In the genomic region with DNA sequence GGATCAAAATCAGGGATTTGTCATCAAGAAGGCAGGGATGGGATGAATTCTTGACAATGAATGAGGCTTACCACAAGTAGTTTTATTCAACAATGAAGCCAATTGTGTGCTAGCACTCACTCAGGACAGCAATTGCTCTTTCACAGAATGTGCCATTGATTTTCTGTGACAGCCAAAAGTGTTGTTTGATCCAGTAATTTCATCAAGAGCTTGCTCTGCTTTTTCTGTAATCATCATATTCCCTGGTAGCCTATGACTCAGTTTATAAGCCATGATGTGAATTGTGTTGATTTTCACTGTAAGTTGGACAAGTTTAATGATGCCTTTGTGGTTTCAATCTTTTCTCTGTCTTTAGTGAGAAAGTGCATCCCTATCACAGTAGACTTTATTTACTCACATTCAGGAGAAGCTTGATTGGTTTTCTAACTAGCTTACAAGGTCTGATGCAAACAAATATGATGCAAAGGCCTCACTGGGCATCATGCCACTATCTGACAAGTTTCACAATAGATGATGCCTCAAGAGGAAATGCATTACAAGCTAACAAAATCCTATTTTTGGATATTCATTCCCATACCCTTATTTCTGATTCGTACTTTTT, we compare ENCODE assay signal across 7 cellular contexts. TPM values are rescaled to one million over a fixed set of nuclear protein-coding genes. Genes with fewer than 3 reads are reported as not detected.
DNase-seq lines count a peak whose midpoint lies in the region; ATAC-seq and TF ChIP-seq lines count a peak whose summit lies in the region.
"Had no signal": no experiment of that assay in that cellular context is flagged by ENCODE, and none has a peak within 500 bp of the region (broad histone marks: within the 10 kb centered on the region; RNA-seq: fewer than 3 reads in every experiment).

No MANE protein-coding gene starts in this region.

- no peak for TF ChIP-seq CTCF in right atrium auricular region (IDR thresholded peaks at IDR 0.05)

- H3K27me3 ChIP-seq in ACC112 (ENCODE audit: insufficient read depth, low read length) (no peaks in the 10 kb centered on the region), right atrium auricular region (no peaks in the 10 kb centered on the region)

- peaks cover 25% of the 10 kb centered on the region for H3K4me1 ChIP-seq in ACC112 (ENCODE audit: control insufficient read depth, insufficient read depth, low read length, unreplicated experiment)
- H3K4me1 ChIP-seq in right atrium auricular region = peaks cover 0 to 21% of the 10 kb centered on the region in 2 donors

- H3K9me3 ChIP-seq in right atrium auricular region = no peaks in the 10 kb centered on the region

- no peaks in the 10 kb centered on the region for H3K36me3 ChIP-seq in ACC112 (ENCODE audit: insufficient read depth, low read length)
- H3K36me3 ChIP-seq in right atrium auricular region = no peaks in the 10 kb centered on the region

- ATAC-seq in HG03045 (IDR thresholded peaks at IDR 0.05; ENCODE audit: unreplicated experiment) (no peak), GM21515 (IDR thresholded peaks at IDR 0.05; ENCODE audit: unreplicated experiment) (no peak)

- DNase-seq in OCI-M1 (lab: John Stamatoyannopoulos, UW) (peak; percentile 54), right atrium auricular region (ENCODE audit: low spot score) (peak; percentile 94), NCI-H1417 (lab: John Stamatoyannopoulos, UW) (no peak)

- H3K4me3 ChIP-seq in ACC112 (ENCODE audit: low read depth, low read length) = peak overlapping the region; percentile 10; the same call in 1 of the 2 replicates
- H3K4me3 ChIP-seq in right atrium auricular region = no peak overlapping the region
- H3K4me3 ChIP-seq: SK-N-MC had no signal

- no peaks in the 10 kb centered on the region for H3K79me2 ChIP-seq in ACC112 (ENCODE audit: control insufficient read depth, insufficient read depth, low read length, unreplicated experiment)

- H3K27ac ChIP-seq in ACC112 (ENCODE audit: low read depth, low read length) (peak overlapping the region; percentile 85), right atrium auricular region (peak overlapping the region; percentile 4 to 23)
- H3K27ac ChIP-seq: SK-N-MC had no signal

- no peak overlapping the region for H2AFZ ChIP-seq in ACC112 (ENCODE audit: low read length, unreplicated experiment)

RNA-seq across cellular contexts. Expression of a gene that starts 13.6 kb away (rescaled TPM):
- 10 to 100 TPM; 48.0 to 49.5 TPM for total RNA-seq in right atrium auricular region

RNA-seq across cellular contexts. Expression of a gene that starts 25.4 kb away (rescaled TPM):
- 1,000 to 10,000 TPM in 1 of 2 donors, 100 to 1,000 TPM in 1; 319 to 1,274 TPM for total RNA-seq in right atrium auricular region

RNA-seq across cellular contexts. Expression of a gene that starts 59.6 kb away (rescaled TPM):
- 1 to 10 TPM in 1 of 2 donors, under 1 TPM in 1; 0.85 to 1.8 TPM for total RNA-seq in right atrium auricular region

RNA-seq across cellular contexts. Expression of a gene that starts 59.6 kb away (rescaled TPM):
- total RNA-seq in right atrium auricular region = 10 to 100 TPM; 34.3 to 38.8 TPM

Comparison
In these comparisons a context has a peak if more than half of its experiments do, and no peak if none do; other contexts are left out.
1. DNase-seq: peak in OCI-M1 (single experiment) and right atrium auricular region (single experiment); none in NCI-H1417 (0 of 3).